9 cellular contexts compared by ENCODE assay signal in genomic region chr12:53994691-53995310, GRCh38. TPM values are rescaled to one million over a fixed set of nuclear protein-coding genes. Genes with fewer than 3 reads are reported as not detected.
DNase-seq lines count a peak whose midpoint lies in the region; ATAC-seq and TF ChIP-seq lines count a peak whose summit lies in the region.
"Had no signal": no experiment of that assay in that cellular context is flagged by ENCODE, and none has a peak within 500 bp of the region (broad histone marks: within the 10 kb centered on the region; RNA-seq: fewer than 3 reads in every experiment).

No MANE protein-coding gene starts in this region.

- peaks cover 2% of the 10 kb centered on the region for H3K36me3 Mint-ChIP-seq in activated CD8-positive, alpha-beta T cell treated with anti-CD3 and anti-CD28 coated beads for 36 hours (ENCODE audit: low read depth)
- H3K36me3 Mint-ChIP-seq in neural progenitor cell = no peaks in the 10 kb centered on the region

- H3K36me3 ChIP-seq in left ventricle myocardium inferior = no peaks in the 10 kb centered on the region
- no peaks in the 10 kb centered on the region for H3K36me3 ChIP-seq in mesenchymal stem cell (ENCODE audit: control insufficient read depth in 1 of 2, insufficient read depth in 2 of 2, low read depth in 1 of 2, low read length in 2 of 2)
- H3K36me3 ChIP-seq in vagina = no peaks in the 10 kb centered on the region
- H3K36me3 ChIP-seq in neural progenitor cell = no peaks in the 10 kb centered on the region

- no peaks in the 10 kb centered on the region for H3K79me2 ChIP-seq in neural progenitor cell (ENCODE audit: low read depth)

- CTCF ChIA-PET in activated CD8-positive, alpha-beta T cell treated with anti-CD3 and anti-CD28 coated beads for 36 hours (lab: Charles Lee) = interaction anchor here (1.4 to 2.7 kb wide), 2 partner anchors 38 to 213 kb away, joined by 5 to 8 read pairs; partner anchors contain the start of gene HOXC5

- peak overlapping the region; percentile 62 for H3K4me3 Mint-ChIP-seq in activated CD8-positive, alpha-beta T cell treated with anti-CD3 and anti-CD28 coated beads for 36 hours
- no peak overlapping the region for H3K4me3 Mint-ChIP-seq in neural progenitor cell

- H3K27ac Mint-ChIP-seq in activated CD8-positive, alpha-beta T cell treated with anti-CD3 and anti-CD28 coated beads for 36 hours = no peak overlapping the region
- no peak overlapping the region for H3K27ac Mint-ChIP-seq in neural progenitor cell

- H3K27ac ChIP-seq in left ventricle myocardium inferior (replicated peaks) (no peak overlapping the region), mesenchymal stem cell (ENCODE audit: low read length, poor library complexity, severe bottlenecking) (peak overlapping the region; percentile 83), vagina (no peak overlapping the region), neural progenitor cell (no peak overlapping the region)

- TF ChIP-seq CTCF in left ventricle myocardium inferior (IDR thresholded peaks at IDR 0.05; ENCODE audit: borderline replicate concordance) = no peak
- no peak for TF ChIP-seq CTCF in activated CD8-positive, alpha-beta T cell treated with anti-CD3 and anti-CD28 coated beads for 36 hours (IDR thresholded peaks at IDR 0.05)
- no peak for TF ChIP-seq CTCF in vagina (IDR thresholded peaks at IDR 0.05)
- TF ChIP-seq CTCF in neural progenitor cell (IDR thresholded peaks at IDR 0.05) = no peak

- no peaks in the 10 kb centered on the region for H3K9me3 ChIP-seq in left ventricle myocardium inferior (replicated peaks)
- H3K9me3 ChIP-seq in mesenchymal stem cell (ENCODE audit: control insufficient read depth, low read length) = no peaks in the 10 kb centered on the region
- no peaks in the 10 kb centered on the region for H3K9me3 ChIP-seq in vagina
- no peaks in the 10 kb centered on the region for H3K9me3 ChIP-seq in neural progenitor cell (ENCODE audit: low read depth)

- peaks cover 86% of the 10 kb centered on the region for H3K27me3 Mint-ChIP-seq in activated CD8-positive, alpha-beta T cell treated with anti-CD3 and anti-CD28 coated beads for 36 hours
- H3K27me3 Mint-ChIP-seq in neural progenitor cell (ENCODE audit: insufficient read depth, low read depth) = peaks cover 98% of the 10 kb centered on the region

- H3K4ac ChIP-seq in mesenchymal stem cell (ENCODE audit: low read depth in 1 of 2, low read length in 2 of 2) = no peak overlapping the region

- H3K27me3 ChIP-seq in left ventricle myocardium inferior (ENCODE audit: low read depth) (peaks cover 100% of the 10 kb centered on the region), mesenchymal stem cell (ENCODE audit: control insufficient read depth in 1 of 2, insufficient read depth in 1 of 2, low read length in 2 of 2) (peaks cover 0 to 4% of the 10 kb centered on the region in 2 experiments), vagina (peaks cover 50% of the 10 kb centered on the region), neural progenitor cell (peaks cover 100% of the 10 kb centered on the region)

- peak overlapping the region in 1 of 2 experiments; percentile 62 for H3K18ac ChIP-seq in mesenchymal stem cell (ENCODE audit: low read depth in 1 of 2, low read length in 2 of 2)

- H2BK15ac ChIP-seq in mesenchymal stem cell (ENCODE audit: low read depth, poor library complexity, severe bottlenecking) = peak overlapping the region; percentile 84

- H2BK120ac ChIP-seq in mesenchymal stem cell (ENCODE audit: low read depth, low read length) = no peak overlapping the region

- POLR2A ChIA-PET in activated CD8-positive, alpha-beta T cell treated with anti-CD3 and anti-CD28 coated beads for 36 hours (lab: Charles Lee) = no interaction called here

- peaks cover 93% of the 10 kb centered on the region for H4K20me1 ChIP-seq in neural progenitor cell (ENCODE audit: low read depth)

- H3K9me3 Mint-ChIP-seq in activated CD8-positive, alpha-beta T cell treated with anti-CD3 and anti-CD28 coated beads for 36 hours = no peaks in the 10 kb centered on the region
- H3K9me3 Mint-ChIP-seq in neural progenitor cell = peaks cover 5% of the 10 kb centered on the region

- no peaks in the 10 kb centered on the region for H3F3A ChIP-seq in neural progenitor cell (ENCODE audit: low read depth)

- ATAC-seq in left ventricle myocardium superior = no peak
- ATAC-seq in activated CD8-positive, alpha-beta T cell treated with anti-CD3 and anti-CD28 coated beads for 36 hours = no peak

- no peaks in the 10 kb centered on the region for H3K79me1 ChIP-seq in mesenchymal stem cell (replicated peaks; ENCODE audit: low read length, poor library complexity, severe bottlenecking)

- H3K4me1 Mint-ChIP-seq in activated CD8-positive, alpha-beta T cell treated with anti-CD3 and anti-CD28 coated beads for 36 hours (ENCODE audit: low read depth) = peaks cover 41% of the 10 kb centered on the region
- peaks cover 2% of the 10 kb centered on the region for H3K4me1 Mint-ChIP-seq in neural progenitor cell

- H2BK12ac ChIP-seq in mesenchymal stem cell (ENCODE audit: low read length in 2 of 2) = no peak overlapping the region

- no peak overlapping the region for H2AK5ac ChIP-seq in mesenchymal stem cell (ENCODE audit: low read length, severe bottlenecking)

- H3K4me1 ChIP-seq in left ventricle myocardium inferior (peaks cover 27% of the 10 kb centered on the region), mesenchymal stem cell (ENCODE audit: control insufficient read depth, insufficient read depth, low read depth, low read length) (peaks cover 32% of the 10 kb centered on the region), vagina (peaks cover 29% of the 10 kb centered on the region), neural progenitor cell (no peaks in the 10 kb centered on the region)

- H3K14ac ChIP-seq in mesenchymal stem cell (ENCODE audit: low read length in 2 of 2) = no peak overlapping the region

- TF ChIP-seq POLR2A in vagina (IDR thresholded peaks at IDR 0.05) = no peak

- H4K91ac ChIP-seq in mesenchymal stem cell (ENCODE audit: low read length) = no peak overlapping the region

- 5% methylated on average over 31 of the region's 36 CpGs for WGBS in mesenchymal stem cell

- H2AFZ ChIP-seq in mesenchymal stem cell (ENCODE audit: low read depth, low read length) (no peak overlapping the region), neural progenitor cell (replicated peaks) (no peak overlapping the region)

- DNase-seq in left ventricle myocardium inferior (no peak), left ventricle myocardium superior (no peak), mesenchymal stem cell (no peak), vagina (ENCODE audit: extremely low spot score in 2 of 2) (no peak), neural progenitor cell (ENCODE audit: low spot score) (no peak), NCI-H2107 (lab: John Stamatoyannopoulos, UW) (no peak)
- DNase-seq in activated CD8-positive, alpha-beta T cell treated with anti-CD3 and anti-CD28 coated beads for 36 hours = no peak
- DNase-seq in activated CD8-positive, alpha-beta memory T cell treated with anti-CD3 and anti-CD28 coated beads, Interleukin-2, amount 50 U/mL, for 4 hours = no peak
- DNase-seq: mesendoderm had no signal

- intact Hi-C loops in left ventricle myocardium inferior (cut with micrococcal nuclease) (no loop called here), left ventricle myocardium superior (cut with micrococcal nuclease) (no loop called here), vagina (cut with DNase I) (no loop called here)
- intact Hi-C loops in activated CD8-positive, alpha-beta T cell treated with anti-CD3 and anti-CD28 coated beads for 36 hours (cut with micrococcal nuclease) = loop anchor here (5.0 kb wide), 1 partner anchor 38 kb away; no protein-coding TSS in a partner anchor

- H3K9ac ChIP-seq in mesenchymal stem cell (ENCODE audit: low read length) = peak overlapping the region; percentile 98
- no peak overlapping the region for H3K9ac ChIP-seq in neural progenitor cell

- peak overlapping the region; percentile 29 for H4K8ac ChIP-seq in mesenchymal stem cell (ENCODE audit: low read length)

- no peak overlapping the region for H3K23ac ChIP-seq in mesenchymal stem cell (ENCODE audit: low read length in 2 of 2)

- H3K4me2 ChIP-seq in mesenchymal stem cell (ENCODE audit: low read length, poor library complexity, severe bottlenecking) = peak overlapping the region; percentile 64
- H3K4me2 ChIP-seq in neural progenitor cell = no peak overlapping the region

- peak overlapping the region; percentile 75 for H2BK5ac ChIP-seq in mesenchymal stem cell (ENCODE audit: low read depth, low read length, poor library complexity, severe bottlenecking)

- H3K4me3 ChIP-seq in left ventricle myocardium inferior (peak overlapping the region; percentile 66), mesenchymal stem cell (ENCODE audit: insufficient read depth in 1 of 2, low read depth in 1 of 2, low read length in 2 of 2) (peak overlapping the region; percentile 63 to 87), vagina (peak overlapping the region; percentile 43 to 51), neural progenitor cell (no peak overlapping the region)

RNA-seq across cellular contexts. Expression of gene HOXC9, which starts 5.2 kb away (rescaled TPM):
- total RNA-seq in left ventricle myocardium inferior (not detected), left ventricle myocardium superior (not detected), vagina (not detected), neural progenitor cell (ENCODE audit: low replicate concordance) (not detected in 2 replicates)
- total RNA-seq in activated CD8-positive, alpha-beta T cell treated with anti-CD3 and anti-CD28 coated beads for 36 hours = not detected
- polyA plus RNA-seq in mesenchymal stem cell (2013, experiment 1 of 2) = 18.0 TPM
- 18.5 TPM for polyA plus RNA-seq in mesenchymal stem cell (2013, experiment 2 of 2)

RNA-seq across cellular contexts. Expression of gene HOXC10, which starts 9.9 kb away (rescaled TPM):
- not detected for total RNA-seq in left ventricle myocardium inferior
- not detected for total RNA-seq in left ventricle myocardium superior
- not detected for total RNA-seq in activated CD8-positive, alpha-beta T cell treated with anti-CD3 and anti-CD28 coated beads for 36 hours
- polyA plus RNA-seq in mesenchymal stem cell (2013, experiment 1 of 2) = 8.9 TPM
- 9.4 TPM for polyA plus RNA-seq in mesenchymal stem cell (2013, experiment 2 of 2)
- not detected for total RNA-seq in vagina
- total RNA-seq in neural progenitor cell (ENCODE audit: low replicate concordance) = not detected in 2 replicates

RNA-seq across cellular contexts. Expression of gene HOXC8, which starts 14.0 kb away (rescaled TPM):
- total RNA-seq in left ventricle myocardium inferior (not detected), left ventricle myocardium superior (not detected), vagina (not detected), neural progenitor cell (ENCODE audit: low replicate concordance) (not detected in 2 replicates)
- total RNA-seq in activated CD8-positive, alpha-beta T cell treated with anti-CD3 and anti-CD28 coated beads for 36 hours = not detected
- polyA plus RNA-seq in mesenchymal stem cell (2013, experiment 1 of 2) = 66.4 TPM
- polyA plus RNA-seq in mesenchymal stem cell (2013, experiment 2 of 2) = 67.1 TPM

RNA-seq across cellular contexts. Expression of gene HOTAIR, which starts 20.0 kb away (rescaled TPM):
- total RNA-seq in left ventricle myocardium inferior (not detected), left ventricle myocardium superior (not detected), vagina (not detected), neural progenitor cell (ENCODE audit: low replicate concordance) (not detected in 2 replicates)
- total RNA-seq in activated CD8-positive, alpha-beta T cell treated with anti-CD3 and anti-CD28 coated beads for 36 hours = not detected
- 2.4 TPM for polyA plus RNA-seq in mesenchymal stem cell (2013, experiment 1 of 2)
- polyA plus RNA-seq in mesenchymal stem cell (2013, experiment 2 of 2) = 1.7 TPM

RNA-seq across cellular contexts. Expression of gene HOXC11, which starts 21.9 kb away (rescaled TPM):
- total RNA-seq in left ventricle myocardium inferior = not detected
- not detected for total RNA-seq in left ventricle myocardium superior
- total RNA-seq in activated CD8-positive, alpha-beta T cell treated with anti-CD3 and anti-CD28 coated beads for 36 hours = not detected
- polyA plus RNA-seq in mesenchymal stem cell (2013, experiment 1 of 2) = 1.1 TPM
- polyA plus RNA-seq in mesenchymal stem cell (2013, experiment 2 of 2) = 0.97 TPM
- total RNA-seq in vagina = not detected
- total RNA-seq in neural progenitor cell (ENCODE audit: low replicate concordance) = not detected in 2 replicates
